ENCODE assay signal across 13 cellular contexts in the genomic region with DNA sequence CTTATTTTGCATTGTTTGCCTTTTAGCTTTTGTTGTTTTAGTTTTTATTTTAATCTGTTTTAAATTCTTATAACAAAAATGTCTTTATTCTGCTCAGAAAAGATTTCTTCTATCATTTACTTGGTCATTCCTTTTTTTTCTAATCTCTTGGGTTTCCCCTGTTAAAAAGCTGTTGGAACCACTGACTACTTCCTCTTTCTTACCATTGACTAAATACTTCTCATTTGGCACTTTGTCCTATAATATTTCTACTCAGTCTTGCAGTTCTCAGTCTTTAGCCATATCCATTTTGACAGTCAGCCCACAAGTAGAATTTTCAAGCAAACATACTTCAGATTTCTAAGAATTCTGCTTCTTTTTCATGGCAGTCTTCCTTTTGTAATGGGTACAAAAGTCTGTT.
A peak's percentile ranks its signal among the peaks of the same experiment; 100 is the strongest.
DNase-seq lines count a peak whose midpoint lies in the region; ATAC-seq and TF ChIP-seq lines count a peak whose summit lies in the region.
"Had no signal": no experiment of that assay in that cellular context is flagged by ENCODE, and none has a peak within 500 bp of the region (broad histone marks: within the 10 kb centered on the region; RNA-seq: fewer than 3 reads in every experiment).

No MANE protein-coding gene starts in this region.

- DNase-seq in GM06990 (ENCODE audit: extremely low read depth, insufficient read length): peak; percentile 22
- DNase-seq in thyroid gland: no peak
- DNase-seq in prostate gland (ENCODE audit: low spot score): no peak
- no peak for DNase-seq in activated T-cell treated with anti-CD3 and anti-CD28 coated beads, Interleukin-2, amount 50 U/mL, for 72 hours
- no peak for DNase-seq in activated CD4-positive, alpha-beta T cell treated with anti-CD3 and anti-CD28 coated beads, Interleukin-2, amount 50 U/mL, for 4 hours
- DNase-seq: activated effector memory CD4-positive, alpha-beta T cell treated with anti-CD3 and anti-CD28 coated beads, Interleukin-2, amount 50 U/mL, for 16 hours; Caco-2; left ventricle myocardium inferior; MM.1S; NCI-H526 treated with DMSO at 0.1 percent for 48 hours had no signal

- H3K4me1 Mint-ChIP-seq in activated T-cell treated with anti-CD3 and anti-CD28 coated beads, Interleukin-2, amount 50 U/mL, for 72 hours (ENCODE audit: low read depth): no peaks in the 10 kb centered on the region

- TF ChIP-seq CTCF in GM06990 (IDR thresholded peaks at IDR 0.05; ENCODE audit: insufficient read depth, low read length, poor library complexity, severe bottlenecking) (no peak), thyroid gland (IDR thresholded peaks at IDR 0.05) (no peak), prostate gland (IDR thresholded peaks at IDR 0.05) (no peak)

- H3K27me3 Mint-ChIP-seq in activated T-cell treated with anti-CD3 and anti-CD28 coated beads, Interleukin-2, amount 50 U/mL, for 72 hours (ENCODE audit: low read depth): no peaks in the 10 kb centered on the region

- TF ChIP-seq POLR2A in thyroid gland (IDR thresholded peaks at IDR 0.05) (no peak), prostate gland (IDR thresholded peaks at IDR 0.05) (no peak)

- no peak overlapping the region for H3K27ac ChIP-seq in thyroid gland
- H3K27ac ChIP-seq in prostate gland: no peak overlapping the region
- H3K27ac ChIP-seq: left ventricle myocardium inferior had no signal

- no peak overlapping the region for H3K4me3 ChIP-seq in GM06990 (replicated peaks; ENCODE audit: low read depth, low read length)
- H3K4me3 ChIP-seq in thyroid gland (replicated peaks in 1 of 3): no peak overlapping the region
- H3K4me3 ChIP-seq in prostate gland: no peak overlapping the region
- H3K4me3 ChIP-seq: left ventricle myocardium inferior had no signal

- intact Hi-C loops in thyroid gland (cut with DNase I) (no loop called here), prostate gland (cut with DNase I) (no loop called here)

- ATAC-seq in GM19372 (IDR thresholded peaks at IDR 0.05; ENCODE audit: low read depth, unreplicated experiment) (peak; percentile 81), HG02852 (IDR thresholded peaks at IDR 0.05; ENCODE audit: unreplicated experiment) (peak; percentile 84), HG03571 (IDR thresholded peaks at IDR 0.05; ENCODE audit: unreplicated experiment) (peak; percentile 78)
- ATAC-seq in activated T-cell treated with anti-CD3 and anti-CD28 coated beads, Interleukin-2, amount 50 U/mL, for 72 hours (replicated peaks in 1 of 2): no peak

- peaks cover 5 to 6% of the 10 kb centered on the region in 2 donors for H3K9me3 Mint-ChIP-seq in activated T-cell treated with anti-CD3 and anti-CD28 coated beads, Interleukin-2, amount 50 U/mL, for 72 hours

- H3K36me3 Mint-ChIP-seq in activated T-cell treated with anti-CD3 and anti-CD28 coated beads, Interleukin-2, amount 50 U/mL, for 72 hours (ENCODE audit: insufficient read depth in 2 of 2): peaks cover 0 to 1% of the 10 kb centered on the region in 2 donors

- H3K27me3 ChIP-seq in GM06990 (replicated peaks; ENCODE audit: control insufficient read depth, insufficient read depth, low read length) (no peaks in the 10 kb centered on the region), thyroid gland (no peaks in the 10 kb centered on the region), prostate gland (replicated peaks; ENCODE audit: insufficient read depth) (no peaks in the 10 kb centered on the region)

- H3K27ac Mint-ChIP-seq in activated T-cell treated with anti-CD3 and anti-CD28 coated beads, Interleukin-2, amount 50 U/mL, for 72 hours: no peak overlapping the region

- H3K4me1 ChIP-seq in thyroid gland (no peaks in the 10 kb centered on the region), prostate gland (replicated peaks) (no peaks in the 10 kb centered on the region)
- H3K4me1 ChIP-seq: Caco-2, left ventricle myocardium inferior had no signal

- H3K36me3 ChIP-seq in GM06990 (ENCODE audit: control insufficient read depth, insufficient read depth, low read length) (no peaks in the 10 kb centered on the region), thyroid gland (no peaks in the 10 kb centered on the region), prostate gland (no peaks in the 10 kb centered on the region)
- H3K36me3 ChIP-seq: left ventricle myocardium inferior had no signal

- H3K9me3 ChIP-seq in thyroid gland (no peaks in the 10 kb centered on the region), prostate gland (no peaks in the 10 kb centered on the region)
- H3K9me3 ChIP-seq: Caco-2 had no signal

- H3K4me3 Mint-ChIP-seq in activated T-cell treated with anti-CD3 and anti-CD28 coated beads, Interleukin-2, amount 50 U/mL, for 72 hours: no peak overlapping the region

Comparison
In these comparisons a context has a peak if more than half of its experiments do, and no peak if none do; other contexts are left out.
1. ATAC-seq: peak in GM19372 (single experiment), HG02852 (single experiment) and HG03571 (single experiment); none in activated T-cell treated with anti-CD3 and anti-CD28 coated beads, Interleukin-2, amount 50 U/mL, for 72 hours (0 of 2).